ENCODE assay signal across 30 cellular contexts in genomic region chr11:132410383-132410782, GRCh38.
"Had no signal": no experiment of that assay in that cellular context is flagged by ENCODE, and none has a peak within 500 bp of the region (broad histone marks: within the 10 kb centered on the region; RNA-seq: fewer than 3 reads in every experiment).

No MANE protein-coding gene starts in this region.

- H3K4me3 Mint-ChIP-seq: activated CD4-positive, alpha-beta memory T cell treated with anti-CD3 and anti-CD28 coated beads for 36 hours; activated CD4-positive, alpha-beta T cell treated with anti-CD3 and anti-CD28 coated beads for 36 hours; activated CD4-positive, alpha-beta T cell treated with anti-CD3 and anti-CD28 coated beads, Interleukin-2, amount 10 ng/mL, durations not matched to agents 24 days and 14 days; activated CD8-positive, alpha-beta memory T cell treated with anti-CD3 and anti-CD28 coated beads, Interleukin-2, amount 10 ng/mL, durations not matched to agents 7 days and 5 days; activated CD8-positive, alpha-beta T cell treated with anti-CD3 and anti-CD28 coated beads, Interleukin-2, amount 10 ng/mL, durations not matched to agents 7 days and 5 days; activated naive CD4-positive, alpha-beta T cell treated with anti-CD3 and anti-CD28 coated beads, Interleukin-2, amount 10 ng/mL, durations not matched to agents 7 days and 5 days; activated T-helper 1 cell treated with anti-CD3 and anti-CD28 coated beads, Interleukin-12 subunit alpha, Interleukin-12 subunit beta, Interleukin-2, Interleukin-4 antibody, amounts not matched to agents 30 ng/mL and 10 ng/mL and 1 ng/mL, durations not matched to agents 14 hours and 24 hours and 36 hours; central memory CD8-positive, alpha-beta T cell; effector memory CD8-positive, alpha-beta T cell had no signal

- H3K27ac Mint-ChIP-seq: activated CD4-positive, alpha-beta memory T cell treated with anti-CD3 and anti-CD28 coated beads for 36 hours; activated CD4-positive, alpha-beta T cell treated with anti-CD3 and anti-CD28 coated beads for 36 hours; activated CD4-positive, alpha-beta T cell treated with anti-CD3 and anti-CD28 coated beads, Interleukin-2, amount 10 ng/mL, durations not matched to agents 24 days and 14 days; activated CD8-positive, alpha-beta memory T cell treated with anti-CD3 and anti-CD28 coated beads, Interleukin-2, amount 10 ng/mL, durations not matched to agents 7 days and 5 days; activated CD8-positive, alpha-beta T cell treated with anti-CD3 and anti-CD28 coated beads, Interleukin-2, amount 10 ng/mL, durations not matched to agents 7 days and 5 days; activated naive CD4-positive, alpha-beta T cell treated with anti-CD3 and anti-CD28 coated beads, Interleukin-2, amount 10 ng/mL, durations not matched to agents 7 days and 5 days; activated naive CD4-positive, alpha-beta T cell treated with anti-CD3 and anti-CD28 coated beads, Interleukin-2, amount 50 U/mL, for 72 hours; activated T-helper 1 cell treated with anti-CD3 and anti-CD28 coated beads, Interleukin-12 subunit alpha, Interleukin-12 subunit beta, Interleukin-2, Interleukin-4 antibody, amounts not matched to agents 30 ng/mL and 10 ng/mL and 1 ng/mL, durations not matched to agents 14 hours and 24 hours and 36 hours; effector memory CD8-positive, alpha-beta T cell had no signal

- H3K4me1 Mint-ChIP-seq: activated CD4-positive, alpha-beta T cell treated with anti-CD3 and anti-CD28 coated beads for 36 hours; activated CD4-positive, alpha-beta T cell treated with anti-CD3 and anti-CD28 coated beads, Interleukin-2, amount 10 ng/mL, durations not matched to agents 24 days and 14 days; activated naive CD4-positive, alpha-beta T cell treated with anti-CD3 and anti-CD28 coated beads, Interleukin-2, amount 10 ng/mL, durations not matched to agents 7 days and 5 days; central memory CD8-positive, alpha-beta T cell had no signal

- H3K9me3 Mint-ChIP-seq: activated CD4-positive, alpha-beta memory T cell treated with anti-CD3 and anti-CD28 coated beads for 36 hours; activated T-helper 1 cell treated with anti-CD3 and anti-CD28 coated beads, Interleukin-12 subunit alpha, Interleukin-12 subunit beta, Interleukin-2, Interleukin-4 antibody, amounts not matched to agents 30 ng/mL and 10 ng/mL and 1 ng/mL, durations not matched to agents 14 hours and 24 hours and 36 hours had no signal

- DNase-seq: activated CD4-positive, alpha-beta memory T cell treated with anti-CD3 and anti-CD28 coated beads for 36 hours; activated CD4-positive, alpha-beta T cell treated with anti-CD3 and anti-CD28 coated beads for 36 hours; activated CD4-positive, alpha-beta T cell treated with anti-CD3 and anti-CD28 coated beads, Interleukin-2, amount 10 ng/mL, durations not matched to agents 24 days and 14 days; activated CD4-positive, CD25-positive, alpha-beta regulatory T cell; activated CD4-positive, CD25-positive, alpha-beta regulatory T cell treated with anti-CD3 and anti-CD28 coated beads, Interleukin-2, amount 50 U/mL, for 72 hours; activated CD8-positive, alpha-beta memory T cell treated with anti-CD3 and anti-CD28 coated beads, Interleukin-2, amount 10 ng/mL, durations not matched to agents 7 days and 5 days; activated CD8-positive, alpha-beta memory T cell treated with anti-CD3 and anti-CD28 coated beads, Interleukin-2, amount 50 U/mL, for 4 hours; activated CD8-positive, alpha-beta T cell treated with anti-CD3 and anti-CD28 coated beads, Interleukin-2, amount 10 ng/mL, durations not matched to agents 7 days and 5 days; activated gamma-delta T cell; activated naive CD4-positive, alpha-beta T cell; activated naive CD4-positive, alpha-beta T cell treated with anti-CD3 and anti-CD28 coated beads, Interleukin-2, amount 10 ng/mL, durations not matched to agents 7 days and 5 days; activated T-cell treated with anti-CD3 and anti-CD28 coated beads, Interleukin-2, amount 50 U/mL, for 1 hour; activated T-cell treated with anti-CD3 and anti-CD28 coated beads, Interleukin-2, amount 50 U/mL, for 48 hours; amniotic stem cell; anterior cingulate cortex; brain microvascular endothelial cell; cortex of kidney; dermis blood vessel endothelial cell; effector CD4-positive, alpha-beta T cell; effector memory CD8-positive, alpha-beta T cell; erythroblast; foreskin melanocyte; heart right ventricle; T-helper 2 cell had no signal

- H3K27me3 ChIP-seq: hepatocyte had no signal

- H3K4me1 ChIP-seq: esophagus muscularis mucosa, gastroesophageal sphincter, heart right ventricle had no signal

- H3K79me2 ChIP-seq: hepatocyte had no signal

- H2AFZ ChIP-seq: hepatocyte had no signal

- H3K4me2 ChIP-seq: hepatocyte had no signal

- H3K27me3 Mint-ChIP-seq: activated CD4-positive, alpha-beta memory T cell treated with anti-CD3 and anti-CD28 coated beads for 36 hours; activated CD4-positive, alpha-beta T cell treated with anti-CD3 and anti-CD28 coated beads for 36 hours; activated CD4-positive, alpha-beta T cell treated with anti-CD3 and anti-CD28 coated beads, Interleukin-2, amount 10 ng/mL, durations not matched to agents 24 days and 14 days; activated CD8-positive, alpha-beta memory T cell treated with anti-CD3 and anti-CD28 coated beads, Interleukin-2, amount 10 ng/mL, durations not matched to agents 7 days and 5 days; activated naive CD4-positive, alpha-beta T cell treated with anti-CD3 and anti-CD28 coated beads, Interleukin-2, amount 10 ng/mL, durations not matched to agents 7 days and 5 days had no signal

- H3K9me3 ChIP-seq: esophagus muscularis mucosa, gastroesophageal sphincter, heart right ventricle had no signal

- H3K4me3 ChIP-seq: esophagus muscularis mucosa, gastroesophageal sphincter, heart right ventricle, hepatocyte had no signal

- ATAC-seq: activated CD4-positive, alpha-beta T cell treated with anti-CD3 and anti-CD28 coated beads for 36 hours; activated CD8-positive, alpha-beta memory T cell treated with anti-CD3 and anti-CD28 coated beads, Interleukin-2, amount 10 ng/mL, durations not matched to agents 7 days and 5 days; activated CD8-positive, alpha-beta T cell treated with anti-CD3 and anti-CD28 coated beads, Interleukin-2, amount 10 ng/mL, durations not matched to agents 7 days and 5 days; activated naive CD4-positive, alpha-beta T cell treated with anti-CD3 and anti-CD28 coated beads, Interleukin-2, amount 50 U/mL, for 72 hours; effector memory CD8-positive, alpha-beta T cell; gastroesophageal sphincter; heart right ventricle had no signal

- H3K36me3 ChIP-seq: brain microvascular endothelial cell, esophagus muscularis mucosa, gastroesophageal sphincter, heart right ventricle had no signal

- H3K27ac ChIP-seq: brain microvascular endothelial cell, esophagus muscularis mucosa, gastroesophageal sphincter, heart right ventricle, hepatocyte had no signal

- H3K36me3 Mint-ChIP-seq: activated CD4-positive, alpha-beta memory T cell treated with anti-CD3 and anti-CD28 coated beads for 36 hours; activated CD8-positive, alpha-beta memory T cell treated with anti-CD3 and anti-CD28 coated beads, Interleukin-2, amount 10 ng/mL, durations not matched to agents 7 days and 5 days; activated naive CD4-positive, alpha-beta T cell treated with anti-CD3 and anti-CD28 coated beads, Interleukin-2, amount 10 ng/mL, durations not matched to agents 7 days and 5 days; activated naive CD4-positive, alpha-beta T cell treated with anti-CD3 and anti-CD28 coated beads, Interleukin-2, amount 50 U/mL, for 72 hours had no signal
